ENCODE assay signal across 8 cellular contexts in the genomic region with DNA sequence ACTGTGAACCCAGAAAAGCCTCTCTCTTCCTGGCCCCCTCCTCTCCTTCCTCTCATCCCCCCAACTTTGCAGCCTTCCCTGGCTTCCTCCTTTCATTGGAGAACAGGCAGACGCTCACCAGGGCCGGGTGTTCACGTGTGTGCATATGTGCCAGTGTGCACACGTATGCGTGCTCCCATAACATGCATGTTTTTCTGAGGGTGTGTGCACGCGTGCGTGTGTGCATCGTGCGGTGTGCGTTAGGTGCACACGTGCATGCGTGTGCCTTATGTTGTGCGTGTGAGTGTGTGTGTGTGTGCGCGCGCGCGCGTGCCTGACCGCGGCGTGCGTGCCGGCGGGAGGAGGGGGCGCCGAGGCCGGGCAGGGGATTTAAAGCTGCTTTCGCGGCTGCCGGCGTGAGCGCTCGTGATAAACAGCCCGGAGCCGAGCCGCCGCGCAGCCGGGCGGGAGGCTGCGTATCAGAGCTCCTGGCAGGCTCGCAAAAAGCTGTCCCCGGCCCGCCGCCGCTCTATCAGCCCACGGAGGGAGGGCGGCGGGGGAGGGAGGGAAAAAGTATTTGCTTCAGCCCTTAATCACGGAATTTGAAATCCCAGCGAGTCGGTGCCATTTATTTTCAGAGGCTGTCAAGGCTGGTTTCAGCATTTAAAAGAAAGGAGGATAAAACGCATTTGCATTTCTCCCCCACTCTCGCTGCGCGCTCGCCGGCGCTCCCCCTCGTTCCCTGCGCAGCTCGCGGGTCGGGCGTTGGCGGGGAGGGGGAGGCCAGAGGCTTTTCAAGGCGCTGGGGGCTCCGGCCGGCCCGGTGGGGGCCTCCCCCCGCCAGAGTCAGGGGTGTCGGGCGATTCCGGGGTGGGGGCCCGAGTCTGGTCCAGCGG.
DNase-seq lines count a peak whose midpoint lies in the region; ATAC-seq lines count a peak whose summit lies in the region.

No MANE protein-coding gene starts in this region.

- H3K4me3 Mint-ChIP-seq in T-cell: peak overlapping the region; percentile 77 to 88 (median 82)
- peak overlapping the region; percentile 70 for H3K4me3 Mint-ChIP-seq in central memory CD8-positive, alpha-beta T cell

- H3K27ac ChIP-seq in layer of hippocampus (ENCODE audit: low read depth, low read length): peak overlapping the region; percentile 79

- peaks cover 26 to 36% (median 26%) of the 10 kb centered on the region in 3 donors for H3K4me1 Mint-ChIP-seq in T-cell
- peaks cover 29% of the 10 kb centered on the region for H3K4me1 Mint-ChIP-seq in central memory CD8-positive, alpha-beta T cell

- POLR2A ChIA-PET in T-cell (lab: Charles Lee): interaction anchor here (0.6 to 0.7 kb wide), 2 partner anchors 44 to 296 kb away, joined by 3 read pairs; no protein-coding TSS in a partner anchor

- peak overlapping the region; percentile 52 to 80 for H3K27ac Mint-ChIP-seq in T-cell
- H3K27ac Mint-ChIP-seq in central memory CD8-positive, alpha-beta T cell (ENCODE audit: low read depth): peak overlapping the region; percentile 2

- no peaks in the 10 kb centered on the region for H3K27me3 ChIP-seq in layer of hippocampus (ENCODE audit: control insufficient read depth, insufficient read depth, low read length)

- H3K9me3 Mint-ChIP-seq in T-cell: no peaks in the 10 kb centered on the region
- no peaks in the 10 kb centered on the region for H3K9me3 Mint-ChIP-seq in central memory CD8-positive, alpha-beta T cell

- CTCF ChIA-PET in T-cell (lab: Charles Lee): interaction anchor here in 1 of 2 donors (0.6 kb wide), 1 partner anchor 21 kb away, joined by 3 read pairs; no protein-coding TSS in a partner anchor

- peaks cover 14 to 52% of the 10 kb centered on the region in 2 donors for H3K27me3 Mint-ChIP-seq in T-cell
- peaks cover 51% of the 10 kb centered on the region for H3K27me3 Mint-ChIP-seq in central memory CD8-positive, alpha-beta T cell

- ATAC-seq in T-cell (replicated peaks in 1 of 4): peak; percentile 75 to 85 (median 81)
- ATAC-seq in central memory CD8-positive, alpha-beta T cell (replicated peaks; ENCODE audit: extremely low read depth, poor library complexity, severe bottlenecking): peak; percentile 64
- ATAC-seq in HG03354 (IDR thresholded peaks at IDR 0.05; ENCODE audit: poor library complexity, severe bottlenecking, unreplicated experiment): no peak

- H3K36me3 Mint-ChIP-seq in T-cell: no peaks in the 10 kb centered on the region
- peaks cover 5% of the 10 kb centered on the region for H3K36me3 Mint-ChIP-seq in central memory CD8-positive, alpha-beta T cell (ENCODE audit: insufficient read depth)

- peak; percentile 24 for DNase-seq in NOMO-1 treated with DMSO at 0.1 percent for 48 hours (lab: John Stamatoyannopoulos, UW; ENCODE audit: unreplicated experiment)
- DNase-seq in NOMO-1 (lab: John Stamatoyannopoulos, UW; ENCODE audit: unreplicated experiment in 2 of 2): no peak
- peak in 24 of 34 experiments; percentile 13 to 55 (median 34) for DNase-seq in T-cell
- DNase-seq in central memory CD8-positive, alpha-beta T cell (ENCODE audit: low spot score in 2 of 2): no peak
- DNase-seq in stimulated activated CD4-positive, alpha-beta T cell treated with anti-CD3 and anti-CD28 coated beads, Interleukin-2, amount 100 ng/mL, for 24 hours: peak; percentile 36
- no peak for DNase-seq in DMS114 treated with DMSO at 0.1 percent for 48 hours (lab: John Stamatoyannopoulos, UW; ENCODE audit: unreplicated experiment)

Comparison
In these comparisons a context has a peak if more than half of its experiments do, and no peak if none do; other contexts are left out.
1. DNase-seq: peak in NOMO-1 treated with DMSO at 0.1 percent for 48 hours (single experiment), T-cell (24 of 34) and stimulated activated CD4-positive, alpha-beta T cell treated with anti-CD3 and anti-CD28 coated beads, Interleukin-2, amount 100 ng/mL, for 24 hours (2 of 2); none in NOMO-1 (0 of 2), central memory CD8-positive, alpha-beta T cell (0 of 2) and DMS114 treated with DMSO at 0.1 percent for 48 hours (single experiment).